ENCODE assay signal across 8 cellular contexts in the genomic region with DNA sequence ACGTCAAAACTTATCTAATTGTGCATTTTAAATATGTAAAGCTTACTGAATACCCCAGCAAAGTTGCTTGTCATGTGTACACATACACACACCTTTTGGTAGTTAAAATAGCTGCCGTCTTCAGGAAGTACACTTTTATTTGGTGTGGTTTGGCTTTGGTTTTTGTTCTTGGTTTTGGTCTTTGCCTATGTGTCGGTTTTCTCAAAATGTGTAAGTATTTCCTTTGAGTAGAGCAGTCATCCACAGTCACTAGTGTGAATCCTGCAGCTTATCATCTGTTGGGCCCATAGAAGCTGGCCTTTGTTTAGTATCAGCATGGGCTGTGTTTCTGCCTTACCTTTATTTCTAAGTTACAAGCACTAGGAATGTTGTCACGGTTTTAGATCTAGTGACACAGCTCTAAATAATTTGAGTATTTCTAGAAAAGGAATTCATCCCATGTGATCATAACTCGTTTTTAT. TPM values are rescaled to one million over a fixed set of nuclear protein-coding genes. Genes with fewer than 3 reads are reported as not detected.
DNase-seq lines count a peak whose midpoint lies in the region; ATAC-seq, FAIRE-seq and TF ChIP-seq lines count a peak whose summit lies in the region.

No MANE protein-coding gene starts in this region.

- H3K36me3 ChIP-seq in KOPT-K1 (ENCODE audit: insufficient read depth, low read length) = peaks cover 23% of the 10 kb centered on the region
- no peaks in the 10 kb centered on the region for H3K36me3 ChIP-seq in mucosa of stomach (ENCODE audit: control insufficient read depth, insufficient read depth, low read length)

- H3K4me1 Mint-ChIP-seq in central memory CD8-positive, alpha-beta T cell = peaks cover 11% of the 10 kb centered on the region

- FAIRE-seq in GM12892 (lab: Jason Lieb, UNC) (peak; percentile 93), urothelium cell line (lab: Jason Lieb, UNC) (no peak)

- peak overlapping the region; percentile 92 for H3K9ac ChIP-seq in mucosa of stomach (ENCODE audit: low read length)

- H3K36me3 Mint-ChIP-seq in central memory CD8-positive, alpha-beta T cell (ENCODE audit: insufficient read depth) = peaks cover 1% of the 10 kb centered on the region

- no peak for TF ChIP-seq POLR2A in GM12892 (IDR thresholded peaks at IDR 0.05; ENCODE audit: low read depth, low read length)

- peak; percentile 64 for ATAC-seq in GM21717 (IDR thresholded peaks at IDR 0.05; ENCODE audit: unreplicated experiment)
- peak; percentile 55 for ATAC-seq in central memory CD8-positive, alpha-beta T cell (replicated peaks; ENCODE audit: extremely low read depth, poor library complexity, severe bottlenecking)

- no peaks in the 10 kb centered on the region for H3K27me3 Mint-ChIP-seq in central memory CD8-positive, alpha-beta T cell

- H3K9me3 ChIP-seq in KOPT-K1 (ENCODE audit: insufficient read depth, low read length, poor library complexity, severe bottlenecking) = no peaks in the 10 kb centered on the region
- H3K9me3 ChIP-seq in mucosa of stomach (ENCODE audit: control insufficient read depth, low read length) = no peaks in the 10 kb centered on the region

- peaks cover 15% of the 10 kb centered on the region for H3K4me1 ChIP-seq in mucosa of stomach (ENCODE audit: control insufficient read depth, insufficient read depth, low read length)

- DNase-seq in GM12892 (ENCODE audit: insufficient read length) (no peak), urothelium cell line (ENCODE audit: low spot score) (no peak), activated gamma-delta T cell (lab: John Stamatoyannopoulos, UW) (no peak), iPS-NIHi7 (ENCODE audit: extremely low spot score) (no peak)
- no peak for DNase-seq in central memory CD8-positive, alpha-beta T cell (ENCODE audit: low spot score in 2 of 2)

- H3K4me3 Mint-ChIP-seq in central memory CD8-positive, alpha-beta T cell = peak overlapping the region; percentile 10

- peak overlapping the region; percentile 70 for H3K4me3 ChIP-seq in mucosa of stomach (ENCODE audit: low read length)

- no peaks in the 10 kb centered on the region for H3K9me3 Mint-ChIP-seq in central memory CD8-positive, alpha-beta T cell

- peak overlapping the region; percentile 12 for H3K27ac ChIP-seq in KOPT-K1 (ENCODE audit: low read depth, low read length, poor library complexity, severe bottlenecking)

- H3K27me3 ChIP-seq in mucosa of stomach (ENCODE audit: control insufficient read depth, insufficient read depth, low read length) = no peaks in the 10 kb centered on the region

- no peak overlapping the region for H3K27ac Mint-ChIP-seq in central memory CD8-positive, alpha-beta T cell (ENCODE audit: low read depth)

RNA-seq across cellular contexts. Expression of a gene that starts 35.3 kb away (rescaled TPM):
- polyA plus RNA-seq in GM12892 (2012; ENCODE audit: missing spikeins) = 12.0 TPM

RNA-seq across cellular contexts. Expression of a gene that starts 43.0 kb away (rescaled TPM):
- 0.15 TPM for polyA plus RNA-seq in GM12892 (2012; ENCODE audit: missing spikeins)

RNA-seq across cellular contexts. Expression of a gene that starts 51.7 kb away (rescaled TPM):
- polyA plus RNA-seq in GM12892 (2012; ENCODE audit: missing spikeins) = not detected
